20 cellular contexts compared by ENCODE assay signal in genomic region chr12:27422697-27423096, GRCh38. TPM values are rescaled to one million over a fixed set of nuclear protein-coding genes. Genes with fewer than 3 reads are reported as not detected.
"Had no signal": no experiment of that assay in that cellular context is flagged by ENCODE, and none has a peak within 500 bp of the region (broad histone marks: within the 10 kb centered on the region; RNA-seq: fewer than 3 reads in every experiment).

No MANE protein-coding gene starts in this region.

- H3K4me2 ChIP-seq: hepatocyte had no signal

- H3K27ac ChIP-seq: body of pancreas, hepatocyte, thoracic aorta, upper lobe of left lung, WERI-Rb-1 had no signal

- H3K9me3 Mint-ChIP-seq: activated T-helper 2 cell treated with anti-CD3 and anti-CD28 coated beads, Interferon-gamma antibody, Interleukin-2, Interleukin-4, amounts not matched to agents 10 μg/mL and 5 μg/mL and 100 μg/mL, durations not matched to agents 14 hours and 24 hours and 36 hours; effector memory CD8-positive, alpha-beta T cell; stimulated activated naive B cell treated with anti-CD40 and anti-IgM and Interleukin-4, amounts not matched to agents 10 μg/mL and 1 μg/mL and 100 μg/mL, for 72 hours had no signal

- DNase-seq: activated CD4-positive, alpha-beta T cell treated with anti-CD3 and anti-CD28 coated beads, Interleukin-2, amount 50 U/mL, for 4 hours; activated naive CD4-positive, alpha-beta T cell treated with Interleukin-2 at 50 U/mL for 16 hours; activated naive CD8-positive, alpha-beta T cell treated with anti-CD3 and anti-CD28 coated beads, Interleukin-2, amount 10 ng/mL, durations not matched to agents 7 days and 5 days; activated T-cell treated with anti-CD3 and anti-CD28 coated beads, Interleukin-2, amount 50 U/mL, for 1 hour; amygdala; body of pancreas; dermis blood vessel endothelial cell; effector memory CD8-positive, alpha-beta T cell; foreskin fibroblast; midbrain; nephron progenitor cell; nucleus accumbens; stimulated activated naive B cell treated with anti-CD40 and anti-IgM and Interleukin-4, amounts not matched to agents 10 μg/mL and 1 μg/mL and 100 μg/mL, for 72 hours; WERI-Rb-1 had no signal

- H3K9me3 ChIP-seq: body of pancreas, thoracic aorta, upper lobe of left lung had no signal

- H3K36me3 ChIP-seq: thoracic aorta, upper lobe of left lung, WERI-Rb-1 had no signal

- H3K4me3 Mint-ChIP-seq: activated naive CD8-positive, alpha-beta T cell treated with anti-CD3 and anti-CD28 coated beads, Interleukin-2, amount 10 ng/mL, durations not matched to agents 7 days and 5 days; effector memory CD8-positive, alpha-beta T cell; nephron progenitor cell; stimulated activated naive B cell treated with anti-CD40 and anti-IgM and Interleukin-4, amounts not matched to agents 10 μg/mL and 1 μg/mL and 100 μg/mL, for 72 hours had no signal

- H3K4me3 ChIP-seq: body of pancreas, hepatocyte, lung, thoracic aorta, upper lobe of left lung had no signal

- H3K27me3 Mint-ChIP-seq: activated naive CD8-positive, alpha-beta T cell treated with anti-CD3 and anti-CD28 coated beads, Interleukin-2, amount 10 ng/mL, durations not matched to agents 7 days and 5 days; effector memory CD8-positive, alpha-beta T cell; stimulated activated naive B cell treated with anti-CD40 and anti-IgM and Interleukin-4, amounts not matched to agents 10 μg/mL and 1 μg/mL and 100 μg/mL, for 72 hours had no signal

- H3K27me3 ChIP-seq: body of pancreas, hepatocyte, upper lobe of left lung had no signal

- H3K4me1 ChIP-seq: body of pancreas, upper lobe of left lung had no signal

- H3K27ac Mint-ChIP-seq: activated naive CD8-positive, alpha-beta T cell treated with anti-CD3 and anti-CD28 coated beads, Interleukin-2, amount 10 ng/mL, durations not matched to agents 7 days and 5 days; activated T-helper 2 cell treated with anti-CD3 and anti-CD28 coated beads, Interferon-gamma antibody, Interleukin-2, Interleukin-4, amounts not matched to agents 10 μg/mL and 5 μg/mL and 100 μg/mL, durations not matched to agents 14 hours and 24 hours and 36 hours; effector memory CD8-positive, alpha-beta T cell; stimulated activated naive B cell treated with anti-CD40 and anti-IgM and Interleukin-4, amounts not matched to agents 10 μg/mL and 1 μg/mL and 100 μg/mL, for 72 hours had no signal

- H3K79me2 ChIP-seq: hepatocyte had no signal

- ATAC-seq: body of pancreas; effector memory CD8-positive, alpha-beta T cell; stimulated activated naive B cell treated with anti-CD40 and anti-IgM and Interleukin-4, amounts not matched to agents 10 μg/mL and 1 μg/mL and 100 μg/mL, for 72 hours had no signal

RNA-seq across cellular contexts. Expression of gene SMCO2, which starts 23.8 kb away (rescaled TPM):
- total RNA-seq: activated naive CD8-positive, alpha-beta T cell treated with anti-CD3 and anti-CD28 coated beads, Interleukin-2, amount 10 ng/mL, durations not matched to agents 7 days and 5 days; body of pancreas; hepatocyte; renal cortical epithelial cell; thoracic aorta had no signal
- polyA plus RNA-seq: hepatocyte had no signal
